ENCODE assay signal across 8 cellular contexts in genomic region chr1:244449936-244450508, GRCh38. TPM values are rescaled to one million over a fixed set of nuclear protein-coding genes. Genes with fewer than 3 reads are reported as not detected.
DNase-seq lines count a peak whose midpoint lies in the region; ATAC-seq, FAIRE-seq and TF ChIP-seq lines count a peak whose summit lies in the region.

No MANE protein-coding gene starts in this region.

- no peak for ATAC-seq in GM18870 (IDR thresholded peaks at IDR 0.05; ENCODE audit: unreplicated experiment)
- no peak for ATAC-seq in HG03354 (IDR thresholded peaks at IDR 0.05; ENCODE audit: poor library complexity, severe bottlenecking, unreplicated experiment)

- no peak for TF ChIP-seq RAD21 in H1 (IDR thresholded peaks at IDR 0.05 in 1 of 2, conservative IDR thresholded peaks at IDR 0.05 in 1 of 2; ENCODE audit: low read depth in 2 of 2, low read length in 2 of 2)

- H4K91ac ChIP-seq in H1 (replicated peaks; ENCODE audit: insufficient read length, low read length), result no peak overlapping the region

- H3K18ac ChIP-seq in H1 (ENCODE audit: extremely low read depth, low read length), result no peak overlapping the region

- peaks cover 0 to 3% of the 10 kb centered on the region in 2 experiments for H4K20me1 ChIP-seq in H1 (replicated peaks in 1 of 2; ENCODE audit: control insufficient read depth in 1 of 2, insufficient read depth in 2 of 2, low read length in 2 of 2)

- H3K27ac Mint-ChIP-seq in Calu3 (ENCODE audit: unreplicated experiment), result peak overlapping the region; percentile 43

- peaks cover 43% of the 10 kb centered on the region for H3K36me3 Mint-ChIP-seq in Calu3 (ENCODE audit: insufficient read depth, unreplicated experiment)

- H3K4ac ChIP-seq in H1 (replicated peaks; ENCODE audit: insufficient read length, low read depth, low read length), result no peak overlapping the region

- peak overlapping the region; percentile 26 to 94 (median 88); a peak in 6 of 8 replicates for H3K4me3 ChIP-seq in H1 (ENCODE audit: extremely low read depth in 1 of 4, insufficient read depth in 2 of 4, low read depth in 3 of 4, low read length in 4 of 4)
- peak overlapping the region; percentile 83 for H3K4me3 ChIP-seq in parathyroid adenoma (ENCODE audit: low read depth, low read length)

- 53% methylated on average over 8 of the region's 8 CpGs; no CpG with 5 or more reads in 1 of the 2 experiments for WGBS in H1 (ENCODE audit: extremely low coverage in 1 of 2, insufficient coverage in 1 of 2, insufficient read length in 1 of 2, insufficient replicate concordance in 2 of 2, low coverage in 1 of 2, low lambda C conversion rate in 2 of 2, missing lambda C conversion rate in 1 of 2), 2 experiments

- no peak overlapping the region for H3K14ac ChIP-seq in H1 (ENCODE audit: insufficient read length)

- H3K79me2 ChIP-seq in H1 (ENCODE audit: control insufficient read depth in 1 of 2, insufficient read depth in 2 of 2, low read length in 2 of 2) (peaks cover 5 to 63% of the 10 kb centered on the region in 2 experiments), parathyroid adenoma (peaks cover 3% of the 10 kb centered on the region)

- no peak for TF ChIP-seq EP300 in H1 (IDR thresholded peaks at IDR 0.05; ENCODE audit: borderline replicate concordance in 1 of 2, low read depth in 2 of 2, low read length in 2 of 2)

- no peak overlapping the region for H3K23ac ChIP-seq in H1 (ENCODE audit: insufficient read length)

- H2BK5ac ChIP-seq in H1 (ENCODE audit: low read depth, low read length), result no peak overlapping the region

- POLR2A ChIA-PET in H1 (lab: Charles Lee; ENCODE audit: partially characterized antibody), result interaction anchor here (1.3 to 2.1 kb wide), 3 partner anchors 8 to 202 kb away, joined by 3 to 11 read pairs (median 5); partner anchors contain the start of gene CATSPERE

- H3K9me3 ChIP-seq in H1 (ENCODE audit: insufficient read depth in 2 of 2, low read depth in 1 of 2, low read length in 1 of 2) (no peaks in the 10 kb centered on the region), parathyroid adenoma (ENCODE audit: control insufficient read depth, low read length) (no peaks in the 10 kb centered on the region)

- H3K27ac ChIP-seq in H1 (ENCODE audit: low read depth, low read length) (no peak overlapping the region), parathyroid adenoma (peak overlapping the region; percentile 95)

- no peak overlapping the region for H2BK20ac ChIP-seq in H1 (ENCODE audit: low read length)

- H4K8ac ChIP-seq in H1 (ENCODE audit: extremely low read depth, insufficient read depth, low read length), result no peak overlapping the region

- H3K56ac ChIP-seq in H1 (replicated peaks; ENCODE audit: insufficient read length, low read depth, low read length), result no peak overlapping the region

- H3K36me3 ChIP-seq in H1 (ENCODE audit: control insufficient read depth in 2 of 4, insufficient read depth in 4 of 4, low read length in 3 of 4) (peaks cover 0 to 14% (median 0%) of the 10 kb centered on the region in 4 experiments; a peak in 1 of 8 replicates), parathyroid adenoma (ENCODE audit: control insufficient read depth, insufficient read depth, low read length) (no peaks in the 10 kb centered on the region)

- CTCF ChIA-PET in Calu3 (lab: Charles Lee), result interaction anchor here (1.0 kb wide), 1 partner anchor 25 kb away, joined by 4 read pairs; no protein-coding TSS in a partner anchor
- CTCF ChIA-PET in H1 (lab: Charles Lee; ENCODE audit: partially characterized antibody), result interaction anchor here (1.0 kb wide), 1 partner anchor 61 kb away, joined by 4 read pairs; no protein-coding TSS in a partner anchor

- peaks cover 4 to 29% (median 22%) of the 10 kb centered on the region in 4 experiments; a peak in 4 of 7 replicates for H3K4me1 ChIP-seq in H1 (replicated peaks in 1 of 4; ENCODE audit: control insufficient read depth in 3 of 4, insufficient read depth in 4 of 4, low read length in 3 of 4)
- H3K4me1 ChIP-seq in parathyroid adenoma, result no peaks in the 10 kb centered on the region

- H4K5ac ChIP-seq in H1 (ENCODE audit: insufficient read length, low read depth, low read length), result no peak overlapping the region

- peaks cover 2% of the 10 kb centered on the region; the same call in 1 of the 2 replicates for H3K23me2 ChIP-seq in H1 (ENCODE audit: low read depth, low read length)

- no peaks in the 10 kb centered on the region for H3K9me3 Mint-ChIP-seq in Calu3 (ENCODE audit: low read depth, unreplicated experiment)

- H2AFZ ChIP-seq in H1 (ENCODE audit: low read length) (no peak overlapping the region), parathyroid adenoma (no peak overlapping the region)

- no peak overlapping the region for H2BK12ac ChIP-seq in H1 (ENCODE audit: low read depth, low read length)

- BruUV-seq in Calu3 (replicated peaks; lab: Mats Ljungman, UMichigan), result no TSS peak

- no peaks in the 10 kb centered on the region for H3K79me1 ChIP-seq in H1 (ENCODE audit: low read depth, low read length)

- DNase-seq in Calu3 (no peak), NCI-H69 (lab: John Stamatoyannopoulos, UW) (peak; percentile 52), H1 (ENCODE audit: low read depth in 1 of 2, low spot score in 2 of 2) (no peak), NCI-H748 treated with DMSO at 0.1 percent for 48 hours (lab: John Stamatoyannopoulos, UW) (no peak), NCI-H1694 treated with DMSO at 0.1 percent for 48 hours (lab: John Stamatoyannopoulos, UW) (no peak)

- peak overlapping the region in 1 of 4 experiments; percentile 46; a peak in 1 of 7 replicates for H3K9ac ChIP-seq in H1 (replicated peaks in 1 of 4; ENCODE audit: extremely low read depth in 1 of 4, low read depth in 3 of 4, low read length in 3 of 4)
- no peak overlapping the region for H3K9ac ChIP-seq in parathyroid adenoma

- peaks cover 58% of the 10 kb centered on the region for H3K4me1 Mint-ChIP-seq in Calu3 (ENCODE audit: low read depth, unreplicated experiment)

- no peak for TF ChIP-seq POLR2A in H1 (IDR thresholded peaks at IDR 0.05; ENCODE audit: control extremely low read depth in 1 of 2, low read depth in 2 of 2, low read length in 2 of 2)

- H3K4me3 Mint-ChIP-seq in Calu3 (ENCODE audit: low read depth, unreplicated experiment), result peak overlapping the region; percentile 59

- H3K27me3 Mint-ChIP-seq in Calu3 (ENCODE audit: unreplicated experiment), result no peaks in the 10 kb centered on the region

- no peak overlapping the region for H2AK5ac ChIP-seq in H1 (ENCODE audit: low read depth, low read length)

- peak overlapping the region; percentile 71 to 74 for H3K4me2 ChIP-seq in H1 (ENCODE audit: insufficient read depth in 1 of 2, low read depth in 2 of 2, low read length in 2 of 2)
- H3K4me2 ChIP-seq in parathyroid adenoma (ENCODE audit: low read length), result peak overlapping the region; percentile 93

- H2BK120ac ChIP-seq in H1 (replicated peaks; ENCODE audit: low read depth, low read length), result no peak overlapping the region

- H3K27me3 ChIP-seq in H1 (replicated peaks in 1 of 4; ENCODE audit: control insufficient read depth in 3 of 4, extremely low read depth in 1 of 4, insufficient read depth in 3 of 4, low read length in 3 of 4) (no peaks in the 10 kb centered on the region), parathyroid adenoma (ENCODE audit: control insufficient read depth, insufficient read depth, low read length) (no peaks in the 10 kb centered on the region)

- intact Hi-C loops in Calu3 (cut with micrococcal nuclease; ENCODE audit: unreplicated experiment), result loop anchor here (5.0 to 10.0 kb wide), 4 partner anchors 123 to 345 kb away; partner anchors contain the start of gene DESI2

- no peak overlapping the region for H2BK15ac ChIP-seq in H1 (ENCODE audit: low read length)

- TF ChIP-seq CTCF in Calu3 (IDR thresholded peaks at IDR 0.05; ENCODE audit: unreplicated experiment), result no peak
- TF ChIP-seq CTCF in H1 (IDR thresholded peaks at IDR 0.05; ENCODE audit: control extremely low read depth in 1 of 3, insufficient read depth in 1 of 3, low read depth in 1 of 3, low read length in 3 of 3), result no peak
- TF ChIP-seq CTCF in parathyroid adenoma (IDR thresholded peaks at IDR 0.05), result no peak

- FAIRE-seq in H1 (lab: Jason Lieb, UNC), result no peak

TF ChIP-seq in H1, 55 proteins besides CTCF, POLR2A, EP300 and RAD21:
- TF ChIP-seq CHD2 (IDR thresholded peaks at IDR 0.05; ENCODE audit: low read length) (no peak), CTBP2 (IDR thresholded peaks at IDR 0.05; ENCODE audit: borderline replicate concordance, insufficient read depth, insufficient read length, low read length) (no peak), SUZ12 (IDR thresholded peaks at IDR 0.05; ENCODE audit: low read length) (no peak), KDM5A (IDR thresholded peaks at IDR 0.05; ENCODE audit: low read length) (no peak)

RNA-seq across cellular contexts. Expression of gene ADSS2, which starts 1.7 kb away (rescaled TPM):
- 68.3 and 69.6 TPM in 2 replicates for total RNA-seq in Calu3 (2022)
- 99.9 and 108 TPM in 2 replicates for total RNA-seq in H1 (2021; fragmentation: NEBNext Ultra II Directional; extraction: Animal tissue kit (Norgen Biotek cat#: 25700))
- polyA plus RNA-seq in H1 (2011; rRNA removed), result 22.1 and 29.8 TPM in 2 replicates
- polyA plus RNA-seq in H1 (2011; cell fraction: cytosol; rRNA removed), result 56.4 TPM
- 17.1 TPM for polyA plus RNA-seq in H1 (2011; cell fraction: nucleus; rRNA removed)
- 41.8 to 75.8 TPM (median 50.6 TPM) in 4 replicates for polyA plus RNA-seq in H1 (2012, experiment 1 of 2)
- polyA plus RNA-seq in H1 (2012, experiment 2 of 2), result 9.4 TPM
- 52.0 TPM for polyA plus RNA-seq in H1 (2013, experiment 1 of 2)
- 52.9 TPM for polyA plus RNA-seq in H1 (2013, experiment 2 of 2)
- polyA minus RNA-seq in H1 (2011; rRNA and poly(A)+ RNA removed), result 17.3 and 20.3 TPM in 2 replicates
- 35.0 TPM for polyA minus RNA-seq in H1 (2011; cell fraction: cytosol; rRNA and poly(A)+ RNA removed)
- polyA minus RNA-seq in H1 (2011; cell fraction: nucleus; rRNA and poly(A)+ RNA removed), result 39.5 TPM

RNA-seq across cellular contexts. Expression of gene CATSPERE, which starts 11.1 kb away (rescaled TPM):
- total RNA-seq in Calu3 (2022), result 0.49 and 1.3 TPM in 2 replicates
- 0.27 and 0.45 TPM in 2 replicates for total RNA-seq in H1 (2021; fragmentation: NEBNext Ultra II Directional; extraction: Animal tissue kit (Norgen Biotek cat#: 25700))
- 0.05 and 0.17 TPM in 2 replicates for polyA plus RNA-seq in H1 (2011; rRNA removed)
- polyA plus RNA-seq in H1 (2011; cell fraction: cytosol; rRNA removed), result 0.09 TPM
- polyA plus RNA-seq in H1 (2011; cell fraction: nucleus; rRNA removed), result 0.07 TPM
- polyA plus RNA-seq in H1 (2012, experiment 1 of 2), result 0.08 to 0.17 TPM (median 0.17 TPM) in 3 of 4 replicates, not detected in the other
- not detected for polyA plus RNA-seq in H1 (2012, experiment 2 of 2)
- 0.04 TPM for polyA plus RNA-seq in H1 (2013, experiment 1 of 2)
- polyA plus RNA-seq in H1 (2013, experiment 2 of 2), result 0.11 TPM
- 0.49 TPM in 1 of 2 replicates, not detected in the other for polyA minus RNA-seq in H1 (2011; rRNA and poly(A)+ RNA removed)
- polyA minus RNA-seq in H1 (2011; cell fraction: cytosol; rRNA and poly(A)+ RNA removed), result not detected
- polyA minus RNA-seq in H1 (2011; cell fraction: nucleus; rRNA and poly(A)+ RNA removed), result 0.70 TPM
